18 cellular contexts compared by ENCODE assay signal in the genomic region with DNA sequence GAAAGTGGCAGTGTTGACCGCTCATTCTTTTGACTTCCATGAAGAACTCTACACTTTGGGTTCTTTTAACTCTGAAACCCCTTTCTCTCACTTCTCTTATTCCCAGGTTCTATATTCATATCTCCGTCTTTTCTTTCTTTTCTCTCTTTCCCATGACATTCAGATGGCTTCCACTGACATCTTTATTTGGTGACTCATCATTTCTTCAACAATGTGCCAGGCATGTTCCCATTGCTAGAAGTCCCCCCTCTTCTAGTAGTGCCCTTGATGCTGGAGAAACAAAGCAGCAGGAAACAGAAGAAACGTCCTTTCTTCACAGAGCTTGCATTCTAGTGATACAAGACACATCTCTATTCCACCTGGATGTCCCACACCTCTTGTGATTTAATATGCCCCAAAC. TPM values are rescaled to one million over a fixed set of nuclear protein-coding genes. Genes with fewer than 3 reads are reported as not detected.
A peak's percentile ranks its signal among the peaks of the same experiment; 100 is the strongest.
DNase-seq lines count a peak whose midpoint lies in the region; ATAC-seq, FAIRE-seq and TF ChIP-seq lines count a peak whose summit lies in the region.
"Had no signal": no experiment of that assay in that cellular context is flagged by ENCODE, and none has a peak within 500 bp of the region (broad histone marks: within the 10 kb centered on the region; RNA-seq: fewer than 3 reads in every experiment).

No MANE protein-coding gene starts in this region.

- H4K20me1 ChIP-seq in SK-N-SH (ENCODE audit: insufficient read depth) = no peaks in the 10 kb centered on the region
- H4K20me1 ChIP-seq in IMR-90 (ENCODE audit: insufficient read depth, low read length) = no peaks in the 10 kb centered on the region
- no peaks in the 10 kb centered on the region for H4K20me1 ChIP-seq in K562 (replicated peaks; ENCODE audit: control insufficient read depth, insufficient read depth, low read length)

- no peak overlapping the region for H2BK15ac ChIP-seq in IMR-90 (ENCODE audit: low read depth, low read length)

- H3K79me1 ChIP-seq in IMR-90 (ENCODE audit: low read depth in 1 of 2, low read length in 2 of 2) = peaks cover 11 to 17% of the 10 kb centered on the region in 2 experiments

- H3K9ac ChIP-seq in SK-N-SH (no peak overlapping the region), IMR-90 (ENCODE audit: low read depth, low read length) (no peak overlapping the region), K562 (ENCODE audit: insufficient read depth in 1 of 2, low read depth in 2 of 2, low read length in 2 of 2) (no peak overlapping the region), stomach smooth muscle (ENCODE audit: low read length in 2 of 2) (no peak overlapping the region)

- no peak overlapping the region for H4K5ac ChIP-seq in IMR-90 (ENCODE audit: low read depth, low read length)

- TF ChIP-seq CTCF in SK-N-SH (IDR thresholded peaks at IDR 0.05) (no peak), IMR-90 (conservative IDR thresholded peaks at IDR 0.05; ENCODE audit: low read depth, low read length) (no peak), K562 (IDR thresholded peaks at IDR 0.05 in 2 of 3, conservative IDR thresholded peaks at IDR 0.05 in 1 of 3; ENCODE audit: insufficient read depth in 2 of 3, low read depth in 1 of 3, low read length in 3 of 3) (no peak)

- H3K4me3 ChIP-seq in SK-N-SH (ENCODE audit: low read depth in 2 of 2, low read length in 1 of 2) (no peak overlapping the region), IMR-90 (ENCODE audit: insufficient read depth, low read depth, low read length) (no peak overlapping the region), K562 (no peak overlapping the region), stomach smooth muscle (ENCODE audit: low read length in 2 of 2) (no peak overlapping the region)
- H3K4me3 ChIP-seq: GM23338 had no signal

- 0 out of 4 replicates have a peak overlapping the region, but pooled peaks of 1 of the 2 experiments have one; percentile 3 for H3K27ac ChIP-seq in SK-N-SH (ENCODE audit: low read depth in 2 of 2, low read length in 1 of 2)
- no peak overlapping the region for H3K27ac ChIP-seq in IMR-90 (ENCODE audit: insufficient read depth, low read length)
- no peak overlapping the region for H3K27ac ChIP-seq in K562 (ENCODE audit: extremely low read depth, low read depth, low read length)
- H3K27ac ChIP-seq in stomach smooth muscle (ENCODE audit: low read length) = peak overlapping the region; percentile 18
- H3K27ac ChIP-seq: 22Rv1 had no signal

- in situ Hi-C loops in IMR-90 (cut with MboI; ENCODE audit: low sequenced_read_pairs) = no loop called here
- in situ Hi-C loops in K562 (cut with MboI) = no loop called here

- H2AFZ ChIP-seq in SK-N-SH (ENCODE audit: low read depth) (no peak overlapping the region), IMR-90 (replicated peaks; ENCODE audit: low read length, poor library complexity) (no peak overlapping the region), K562 (ENCODE audit: low read depth, low read length) (no peak overlapping the region)
- H2AFZ ChIP-seq: GM23338 had no signal

- H3K9me2 ChIP-seq in SK-N-SH = no peaks in the 10 kb centered on the region

- no peaks in the 10 kb centered on the region for H3K79me2 ChIP-seq in SK-N-SH (ENCODE audit: insufficient read depth)
- H3K79me2 ChIP-seq in K562 (ENCODE audit: control insufficient read depth, insufficient read depth, low read length) = no peaks in the 10 kb centered on the region

- H3K56ac ChIP-seq in IMR-90 (ENCODE audit: extremely low read depth, insufficient read depth, low read length) = no peak overlapping the region

- no peaks in the 10 kb centered on the region for H3F3A ChIP-seq in SK-N-SH (replicated peaks; ENCODE audit: insufficient read depth)

- H4K8ac ChIP-seq in IMR-90 (ENCODE audit: low read depth in 2 of 2, low read length in 2 of 2) = no peak overlapping the region

- H3K9me1 ChIP-seq in IMR-90 (ENCODE audit: insufficient read depth, low read length) (0 out of 2 replicates have a peak, but pooled peaks cover 3% of the 10 kb centered on the region), K562 (ENCODE audit: control insufficient read depth, insufficient read depth, low read length) (no peaks in the 10 kb centered on the region)

- no peak overlapping the region for H2BK5ac ChIP-seq in IMR-90 (ENCODE audit: low read depth, low read length, poor library complexity, severe bottlenecking)

- CTCF ChIA-PET in SK-N-SH (lab: Yijun Ruan, JAX) = interaction anchor here (1.1 kb wide), 1 partner anchor 171 kb away, joined by 5 read pairs; no protein-coding TSS in a partner anchor
- CTCF ChIA-PET in IMR-90 (lab: Yijun Ruan, JAX) = no interaction called here
- CTCF ChIA-PET in K562 (lab: Yijun Ruan, JAX; ENCODE audit: low intra/inter-chr PET ratio) = no interaction called here

- H3K9me3 ChIP-seq in SK-N-SH = no peaks in the 10 kb centered on the region
- no peaks in the 10 kb centered on the region for H3K9me3 ChIP-seq in IMR-90 (ENCODE audit: control insufficient read depth, insufficient read depth, low read length)
- no peaks in the 10 kb centered on the region for H3K9me3 ChIP-seq in K562 (replicated peaks; ENCODE audit: control insufficient read depth, insufficient read depth, low read depth, low read length)
- no peaks in the 10 kb centered on the region for H3K9me3 ChIP-seq in stomach smooth muscle (ENCODE audit: control insufficient read depth in 2 of 2, low read length in 2 of 2)

- H2AK9ac ChIP-seq in IMR-90 (replicated peaks; ENCODE audit: low read depth, low read length, poor library complexity) = no peak overlapping the region

- H2AK5ac ChIP-seq in IMR-90 (ENCODE audit: low read depth, low read length) = no peak overlapping the region

- dilution Hi-C loops in IMR-90 (cut with HindIII; ENCODE audit: low sequenced_read_pairs, unreplicated experiment) = no loop called here

- BruUV-seq in IMR-90 (replicated peaks; lab: Mats Ljungman, UMichigan) (no TSS peak), K562 (replicated peaks; lab: Mats Ljungman, UMichigan) (no TSS peak)

- no peak for TF ChIP-seq EP300 in SK-N-SH (IDR thresholded peaks at IDR 0.05; ENCODE audit: borderline replicate concordance in 1 of 2, low read depth in 1 of 2, low read length in 1 of 2)
- TF ChIP-seq EP300 in K562 (IDR thresholded peaks at IDR 0.05; ENCODE audit: low read length) = no peak

- TF ChIP-seq POLR2A in IMR-90 (IDR thresholded peaks at IDR 0.05; ENCODE audit: low read depth, low read length) (no peak), K562 (conservative IDR thresholded peaks at IDR 0.05) (no peak)

- no peak overlapping the region for H3K14ac ChIP-seq in IMR-90 (replicated peaks; ENCODE audit: low read depth, low read length)

- no peak overlapping the region for H3K4ac ChIP-seq in IMR-90 (ENCODE audit: low read depth, low read length)

- H3K4me1 ChIP-seq in SK-N-SH (ENCODE audit: control insufficient read depth in 1 of 2, insufficient read depth in 2 of 2, low read depth in 1 of 2, low read length in 1 of 2) = no peaks in the 10 kb centered on the region
- H3K4me1 ChIP-seq in IMR-90 (ENCODE audit: control insufficient read depth, insufficient read depth, low read length) = no peaks in the 10 kb centered on the region
- H3K4me1 ChIP-seq in K562 (replicated peaks in 1 of 2; ENCODE audit: control insufficient read depth in 2 of 2, insufficient read depth in 2 of 2, low read length in 2 of 2) = no peaks in the 10 kb centered on the region
- H3K4me1 ChIP-seq in stomach smooth muscle (ENCODE audit: control insufficient read depth, insufficient read depth, low read length) = peaks cover 3% of the 10 kb centered on the region

- H3K23ac ChIP-seq in IMR-90 (ENCODE audit: low read depth, low read length) = no peak overlapping the region

- no peak for ATAC-seq in SK-N-SH treated with all-trans-retinoic acid at 6 μM for 48 hours
- no peak for ATAC-seq in IMR-90 (ENCODE audit: low read depth)
- no peak for ATAC-seq in K562
- ATAC-seq in HG02885 (IDR thresholded peaks at IDR 0.05; ENCODE audit: poor library complexity, unreplicated experiment) = no peak
- ATAC-seq: GM23338 had no signal

- H3K36me3 ChIP-seq in SK-N-SH (replicated peaks in 1 of 2; ENCODE audit: control insufficient read depth in 1 of 2, insufficient read depth in 2 of 2, low read length in 1 of 2) (peaks cover 80 to 94% of the 10 kb centered on the region in 2 experiments), IMR-90 (ENCODE audit: control insufficient read depth, insufficient read depth, low read length) (peaks cover 54% of the 10 kb centered on the region), K562 (ENCODE audit: control insufficient read depth, insufficient read depth, low read length) (no peaks in the 10 kb centered on the region), stomach smooth muscle (ENCODE audit: control insufficient read depth in 2 of 2, insufficient read depth in 2 of 2, low read length in 2 of 2) (peaks cover 83 to 85% of the 10 kb centered on the region in 2 donors)

- WGBS in SK-N-SH (ENCODE audit: low lambda C conversion rate) = 80% methylated on average over 3 of the region's 3 CpGs
- 94% methylated on average over 2 of the region's 3 CpGs; no CpG with 5 or more reads in 1 of the 2 experiments for WGBS in IMR-90 (ENCODE audit: extremely low coverage in 2 of 2, insufficient read length in 1 of 2), 2 experiments
- WGBS in K562 (ENCODE audit: insufficient coverage, low coverage, missing lambda C conversion rate) = 12% methylated on average over 3 of the region's 3 CpGs

- intact Hi-C loops in IMR-90 (cut with micrococcal nuclease) = no loop called here
- intact Hi-C loops in K562 (cut with micrococcal nuclease) = no loop called here

- DNase-seq in SK-N-SH (no peak), IMR-90 (no peak), K562 (ENCODE audit: extremely low read depth in 1 of 4, low spot score in 3 of 4) (no peak), NCI-H2171 (lab: John Stamatoyannopoulos, UW) (no peak), T1000 (lab: John Stamatoyannopoulos, UW) (no peak)
- DNase-seq: ACHN; C1 segment of cervical spinal cord; Calu3; CD4-positive, alpha-beta T cell; DMS 273 treated with DMSO at 0.1 percent for 48 hours; H7 had no signal

- TF ChIP-seq RAD21 in SK-N-SH (IDR thresholded peaks at IDR 0.05; ENCODE audit: low read length) = no peak
- TF ChIP-seq RAD21 in IMR-90 (IDR thresholded peaks at IDR 0.05; ENCODE audit: low read length) = no peak
- no peak for TF ChIP-seq RAD21 in K562 (CRISPR knock-in tag; conservative IDR thresholded peaks at IDR 0.05 in 1 of 2, IDR thresholded peaks at IDR 0.05 in 1 of 2)

- POLR2A ChIA-PET in SK-N-SH (lab: Yijun Ruan, JAX) (interaction anchor here (0.9 kb wide), 1 partner anchor 16 kb away, joined by 3 read pairs; no protein-coding TSS in a partner anchor), IMR-90 (lab: Charles Lee; ENCODE audit: unreplicated experiment) (no interaction called here), K562 (lab: Yijun Ruan, JAX) (interaction anchor here (0.6 kb wide), 1 partner anchor 36 kb away, joined by 4 read pairs; no protein-coding TSS in a partner anchor)

- no peak overlapping the region for H4K91ac ChIP-seq in IMR-90 (ENCODE audit: insufficient read depth, low read depth, low read length)

- H3K27me3 ChIP-seq in SK-N-SH (ENCODE audit: insufficient read depth) (no peaks in the 10 kb centered on the region), IMR-90 (ENCODE audit: control insufficient read depth, insufficient read depth, low read length) (no peaks in the 10 kb centered on the region), K562 (ENCODE audit: control insufficient read depth in 2 of 2, insufficient read depth in 2 of 2, low read length in 2 of 2) (no peaks in the 10 kb centered on the region; a peak in 1 of 5 replicates), stomach smooth muscle (ENCODE audit: control insufficient read depth in 1 of 2, insufficient read depth in 2 of 2, low read length in 2 of 2) (no peaks in the 10 kb centered on the region)

- H3K18ac ChIP-seq in IMR-90 (ENCODE audit: low read depth, low read length) = no peak overlapping the region

- H2BK120ac ChIP-seq in IMR-90 (ENCODE audit: low read depth, low read length) = no peak overlapping the region

- H3K4me2 ChIP-seq in SK-N-SH = no peak overlapping the region
- no peak overlapping the region for H3K4me2 ChIP-seq in IMR-90 (ENCODE audit: low read depth, low read length)
- H3K4me2 ChIP-seq in K562 (ENCODE audit: insufficient read depth, low read length) = no peak overlapping the region
- H3K4me2 ChIP-seq: GM23338 had no signal

- no peak overlapping the region for H2BK20ac ChIP-seq in IMR-90 (ENCODE audit: low read depth, low read length)

- FAIRE-seq in K562 (lab: Jason Lieb, UNC) = no peak
- FAIRE-seq: G401.6, GM12891 had no signal

RNA-seq across cellular contexts. Expression of a gene that starts 33.3 kb away (rescaled TPM):
- polyA plus RNA-seq in SK-N-SH (2012; rRNA removed) (44.6 and 52.0 TPM in 2 replicates), IMR-90 (2012; rRNA removed) (37.3 and 43.8 TPM in 2 replicates), K562 (2011; rRNA removed) (0.35 and 0.57 TPM in 2 replicates), K562 (2014; fragmentation: Illumina TruSeq; extraction: Trizol) (0.34 and 0.36 TPM in 2 replicates), K562 (2014; fragmentation: Nextera tagmentation; extraction: Ambion mirVana) (under 1 TPM; 0.11 to 0.14 TPM), K562 (2014; rRNA removed) (0.38 and 0.49 TPM in 2 replicates)
- 62.8 and 76.7 TPM in 2 replicates for polyA plus RNA-seq in SK-N-SH (2012; cell fraction: cytosol; rRNA removed)
- polyA plus RNA-seq in SK-N-SH (2012; cell fraction: nucleus; rRNA removed) = 39.4 and 67.2 TPM in 2 replicates
- total RNA-seq in IMR-90 (2012; rRNA removed) (51.3 and 96.7 TPM in 2 replicates), K562 (2014; rRNA removed) (0.12 and 0.45 TPM in 2 replicates), K562 (2014; rRNA removed; fragmentation: Illumina TruSeq; extraction: Trizol) (0.58 and 0.89 TPM in 2 replicates), K562 (2015; rRNA removed; fragmentation: Illumina TruSeq; extraction: Trizol) (0.87 and 1.2 TPM in 2 replicates), K562 (2021) (0.45 and 0.47 TPM in 2 replicates)
- 6.0 and 7.7 TPM in 2 replicates for polyA plus RNA-seq in IMR-90 (2012; cell fraction: cytosol; rRNA removed)
- 11.8 and 68.7 TPM in 2 replicates for polyA plus RNA-seq in IMR-90 (2012; cell fraction: nucleus; rRNA removed; ENCODE audit: low replicate concordance)
- total RNA-seq in K562 (2011; cell fraction: chromatin; rRNA removed; ENCODE audit: low replicate concordance) = 1.6 and 2.1 TPM in 2 replicates
- 0.50 and 1.1 TPM in 2 replicates for total RNA-seq in K562 (2011; cell fraction: nucleolus; rRNA removed)
- 0.53 and 0.59 TPM in 2 replicates for total RNA-seq in K562 (2011; cell fraction: nucleoplasm; rRNA removed)
- 0.06 and 0.34 TPM in 2 replicates for polyA plus RNA-seq in K562 (2011; cell fraction: cytosol; rRNA removed)
- polyA plus RNA-seq in K562 (2011; cell fraction: nucleus; rRNA removed) = 0.53 and 1.3 TPM in 2 replicates
- 0.39 and 0.96 TPM in 2 replicates for polyA plus RNA-seq in K562 (2012)
- polyA minus RNA-seq in K562 (2011; rRNA and poly(A)+ RNA removed) = 1.0 and 1.7 TPM in 2 replicates
- 0.29 and 0.64 TPM in 2 replicates for polyA minus RNA-seq in K562 (2011; cell fraction: cytosol; rRNA and poly(A)+ RNA removed)
- polyA minus RNA-seq in K562 (2011; cell fraction: nucleus; rRNA and poly(A)+ RNA removed) = 0.27 and 1.1 TPM in 2 replicates
